Comparison of ENCODE assay signal across 19 cellular contexts in the genomic region with DNA sequence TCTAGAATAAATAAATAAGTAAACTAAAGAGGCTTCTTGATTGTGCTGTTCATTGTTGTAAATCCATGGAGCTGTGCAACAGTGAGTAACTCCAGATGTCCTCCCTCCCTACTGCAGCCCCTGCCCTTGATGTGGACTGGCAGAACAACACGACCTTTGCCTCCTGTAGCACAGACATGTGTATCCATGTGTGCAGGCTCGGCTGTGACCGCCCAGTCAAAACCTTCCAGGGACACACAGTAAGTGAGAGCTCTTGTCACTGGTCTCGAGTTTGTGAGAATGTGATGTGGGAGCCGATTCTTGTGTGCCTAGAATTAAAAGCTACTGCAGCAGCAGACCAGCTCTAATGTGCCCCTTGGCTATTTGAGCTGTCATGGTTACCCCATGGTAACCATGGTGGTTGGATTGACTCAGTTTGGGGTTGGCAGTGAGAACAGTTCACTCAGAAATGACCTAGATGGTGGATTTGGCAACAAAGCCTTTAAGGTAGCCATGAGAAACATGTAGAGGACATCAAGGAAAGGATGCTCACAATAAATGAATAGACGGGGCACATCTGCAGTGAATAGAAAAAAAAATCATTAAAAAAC.
DNase-seq lines count a peak whose midpoint lies in the region; ATAC-seq, FAIRE-seq and TF ChIP-seq lines count a peak whose summit lies in the region.
"Had no signal": no experiment of that assay in that cellular context is flagged by ENCODE, and none has a peak within 500 bp of the region (broad histone marks: within the 10 kb centered on the region; RNA-seq: fewer than 3 reads in every experiment).

No MANE protein-coding gene starts in this region.

- H3K4me1 Mint-ChIP-seq in astrocyte (ENCODE audit: low read depth, unreplicated experiment), result peaks cover 5% of the 10 kb centered on the region
- peaks cover 5% of the 10 kb centered on the region for H3K4me1 Mint-ChIP-seq in activated CD8-positive, alpha-beta T cell treated with anti-CD3 and anti-CD28 coated beads for 36 hours (ENCODE audit: low read depth)

- FAIRE-seq in astrocyte (lab: Jason Lieb, UNC), result peak; percentile 77
- no peak for FAIRE-seq in HepG2 (lab: Jason Lieb, UNC)
- FAIRE-seq: GM12878, GM18507, H54 had no signal

- H3K4me3 Mint-ChIP-seq in astrocyte (ENCODE audit: unreplicated experiment), result no peak overlapping the region
- no peak overlapping the region for H3K4me3 Mint-ChIP-seq in activated CD8-positive, alpha-beta T cell treated with anti-CD3 and anti-CD28 coated beads for 36 hours
- H3K4me3 Mint-ChIP-seq: CD4-positive, alpha-beta memory T cell; HFFc6 had no signal

- DNase-seq in M059J (ENCODE audit: low read depth) (peak; percentile 62), astrocyte (ENCODE audit: low read depth) (no peak), HepG2 (ENCODE audit: low spot score) (no peak), D341Med (ENCODE audit: low spot score) (no peak)
- no peak for DNase-seq in activated CD8-positive, alpha-beta T cell treated with anti-CD3 and anti-CD28 coated beads for 36 hours
- DNase-seq: C1 segment of cervical spinal cord; Calu3; CD4-positive, alpha-beta memory T cell; COR-L47; DMS79; EL; GDM1; GOT3; HFFc6 had no signal

- peaks cover 22% of the 10 kb centered on the region for H3K36me3 Mint-ChIP-seq in astrocyte (ENCODE audit: low read depth, unreplicated experiment)
- H3K36me3 Mint-ChIP-seq in activated CD8-positive, alpha-beta T cell treated with anti-CD3 and anti-CD28 coated beads for 36 hours (ENCODE audit: low read depth), result peaks cover 43% of the 10 kb centered on the region

- TF ChIP-seq EP300 in HepG2 (IDR thresholded peaks at IDR 0.05; ENCODE audit: low read depth in 2 of 2, low read length in 2 of 2) (no peak), HepG2 (CRISPR knock-in tag; IDR thresholded peaks at IDR 0.05; ENCODE audit: borderline replicate concordance) (no peak)

- peak; percentile 25; the same call in 1 of the 3 replicates for ATAC-seq in HepG2
- ATAC-seq in activated CD8-positive, alpha-beta T cell treated with anti-CD3 and anti-CD28 coated beads for 36 hours, result no peak
- no peak for ATAC-seq in GM19351 (IDR thresholded peaks at IDR 0.05; ENCODE audit: unreplicated experiment)
- ATAC-seq: GM12878 had no signal

- H3K27ac ChIP-seq in astrocyte (ENCODE audit: low read depth, low read length) (no peak overlapping the region), HepG2 (ENCODE audit: extremely low read length, insufficient read depth, low read length) (no peak overlapping the region)

- in situ Hi-C loops in HepG2 (cut with HindIII; ENCODE audit: extremely low pct_ligation_motif_present, low pct_unique_long_range_greater_than_20kb), result loop anchor here (25.0 kb wide), 1 partner anchor 743 kb away; no protein-coding TSS in a partner anchor

- H3K27me3 ChIP-seq in astrocyte (ENCODE audit: insufficient read depth, low read length) (no peaks in the 10 kb centered on the region), HepG2 (ENCODE audit: control insufficient read depth in 1 of 2, insufficient read depth in 2 of 2, low read length in 2 of 2) (no peaks in the 10 kb centered on the region)

- POLR2A ChIA-PET in HepG2 (lab: Yijun Ruan, JAX), result no interaction called here
- POLR2A ChIA-PET in activated CD8-positive, alpha-beta T cell treated with anti-CD3 and anti-CD28 coated beads for 36 hours (lab: Charles Lee), result no interaction called here

- H3K79me2 ChIP-seq in astrocyte (ENCODE audit: insufficient read depth, low read length), result no peaks in the 10 kb centered on the region
- H3K79me2 ChIP-seq in HepG2 (ENCODE audit: insufficient read depth, low read length), result no peaks in the 10 kb centered on the region

- CTCF ChIA-PET in HepG2 (lab: Yijun Ruan, JAX; ENCODE audit: low intra/inter-chr PET ratio, low total read pairs), result no interaction called here
- CTCF ChIA-PET in activated CD8-positive, alpha-beta T cell treated with anti-CD3 and anti-CD28 coated beads for 36 hours (lab: Charles Lee), result no interaction called here

- H3K9me3 Mint-ChIP-seq in astrocyte (ENCODE audit: unreplicated experiment), result peaks cover 1% of the 10 kb centered on the region
- no peaks in the 10 kb centered on the region for H3K9me3 Mint-ChIP-seq in activated CD8-positive, alpha-beta T cell treated with anti-CD3 and anti-CD28 coated beads for 36 hours
- H3K9me3 Mint-ChIP-seq: HFFc6 had no signal

- H3K9ac ChIP-seq in astrocyte (ENCODE audit: low read length) (no peak overlapping the region), HepG2 (ENCODE audit: insufficient read depth, low read depth, low read length) (no peak overlapping the region)

- H3K36me3 ChIP-seq in astrocyte (ENCODE audit: insufficient read depth, low read length), result no peaks in the 10 kb centered on the region
- H3K36me3 ChIP-seq in HepG2 (replicated peaks in 1 of 2; ENCODE audit: control insufficient read depth in 1 of 2, insufficient read depth in 2 of 2, low read length in 2 of 2), result peaks cover 10 to 22% of the 10 kb centered on the region in 2 experiments; a peak in 4 of 5 replicates

- H4K20me1 ChIP-seq in astrocyte (ENCODE audit: insufficient read depth, low read length), result no peaks in the 10 kb centered on the region
- no peaks in the 10 kb centered on the region for H4K20me1 ChIP-seq in HepG2 (ENCODE audit: insufficient read depth, low read length)

- no peak overlapping the region for H3K4me2 ChIP-seq in astrocyte (ENCODE audit: low read length)
- no peak overlapping the region for H3K4me2 ChIP-seq in HepG2 (ENCODE audit: low read depth, low read length)

- H3K4me3 ChIP-seq in astrocyte (ENCODE audit: insufficient read depth, low read depth, low read length) (no peak overlapping the region), HepG2 (replicated peaks in 1 of 3; ENCODE audit: insufficient read depth in 1 of 3, low read depth in 2 of 3, low read length in 3 of 3) (no peak overlapping the region)
- H3K4me3 ChIP-seq: GM12878, HAP-1 had no signal

- no peak overlapping the region for H3K27ac Mint-ChIP-seq in astrocyte (ENCODE audit: unreplicated experiment)
- no peak overlapping the region for H3K27ac Mint-ChIP-seq in activated CD8-positive, alpha-beta T cell treated with anti-CD3 and anti-CD28 coated beads for 36 hours
- H3K27ac Mint-ChIP-seq: HFFc6 had no signal

- no peaks in the 10 kb centered on the region for H3K9me3 ChIP-seq in astrocyte (ENCODE audit: insufficient read depth, low read depth, low read length)
- H3K9me3 ChIP-seq in HepG2 (ENCODE audit: low read length), result no peaks in the 10 kb centered on the region
- H3K9me3 ChIP-seq: HAP-1 had no signal

- 82% methylated on average over 3 of the region's 6 CpGs for WGBS in HepG2 (ENCODE audit: low lambda C conversion rate)

- H2AFZ ChIP-seq in astrocyte (ENCODE audit: low read depth, low read length) (no peak overlapping the region), HepG2 (ENCODE audit: low read length) (no peak overlapping the region)

- H3K4me1 ChIP-seq in astrocyte (ENCODE audit: insufficient read depth, low read length), result no peaks in the 10 kb centered on the region
- H3K4me1 ChIP-seq in HepG2 (ENCODE audit: insufficient read depth, low read length), result no peaks in the 10 kb centered on the region

- no peak for TF ChIP-seq RAD21 in HepG2 (CRISPR knock-in tag; IDR thresholded peaks at IDR 0.05)

- no peak for TF ChIP-seq CTCF in astrocyte (IDR thresholded peaks at IDR 0.05; ENCODE audit: insufficient read depth, low read depth, low read length)
- no peak for TF ChIP-seq CTCF in HepG2 (CRISPR knock-in tag; IDR thresholded peaks at IDR 0.05)
- TF ChIP-seq CTCF in activated CD8-positive, alpha-beta T cell treated with anti-CD3 and anti-CD28 coated beads for 36 hours (IDR thresholded peaks at IDR 0.05), result no peak

- TF ChIP-seq POLR2A in HepG2 (IDR thresholded peaks at IDR 0.05; ENCODE audit: insufficient read depth in 1 of 2, low read depth in 2 of 2, low read length in 2 of 2), result no peak

- intact Hi-C loops in HepG2 (cut with micrococcal nuclease; ENCODE audit: unreplicated experiment), result loop anchor here (5.0 kb wide), 1 partner anchor 243 kb away; no protein-coding TSS in a partner anchor
- intact Hi-C loops in activated CD8-positive, alpha-beta T cell treated with anti-CD3 and anti-CD28 coated beads for 36 hours (cut with micrococcal nuclease), result loop anchor here (10.0 kb wide), 2 partner anchors 240 to 880 kb away; partner anchors contain the start of gene TBL1X

- no TSS peak for BruUV-seq in HepG2 (replicated peaks; lab: Mats Ljungman, UMichigan)

- H3K27me3 Mint-ChIP-seq in astrocyte (ENCODE audit: low read depth, unreplicated experiment), result no peaks in the 10 kb centered on the region
- no peaks in the 10 kb centered on the region for H3K27me3 Mint-ChIP-seq in activated CD8-positive, alpha-beta T cell treated with anti-CD3 and anti-CD28 coated beads for 36 hours
- H3K27me3 Mint-ChIP-seq: CD4-positive, alpha-beta memory T cell had no signal

TF ChIP-seq in HepG2, 621 proteins besides CTCF, POLR2A, EP300 and RAD21:
- TF ChIP-seq, protein P1, sequence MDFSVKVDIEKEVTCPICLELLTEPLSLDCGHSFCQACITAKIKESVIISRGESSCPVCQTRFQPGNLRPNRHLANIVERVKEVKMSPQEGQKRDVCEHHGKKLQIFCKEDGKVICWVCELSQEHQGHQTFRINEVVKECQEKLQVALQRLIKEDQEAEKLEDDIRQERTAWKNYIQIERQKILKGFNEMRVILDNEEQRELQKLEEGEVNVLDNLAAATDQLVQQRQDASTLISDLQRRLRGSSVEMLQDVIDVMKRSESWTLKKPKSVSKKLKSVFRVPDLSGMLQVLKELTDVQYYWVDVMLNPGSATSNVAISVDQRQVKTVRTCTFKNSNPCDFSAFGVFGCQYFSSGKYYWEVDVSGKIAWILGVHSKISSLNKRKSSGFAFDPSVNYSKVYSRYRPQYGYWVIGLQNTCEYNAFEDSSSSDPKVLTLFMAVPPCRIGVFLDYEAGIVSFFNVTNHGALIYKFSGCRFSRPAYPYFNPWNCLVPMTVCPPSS (IDR thresholded peaks at IDR 0.05), result no peak
